Comparison of ENCODE assay signal across 12 cellular contexts in genomic region chr4:85823295-85823694, GRCh38.
DNase-seq lines count a peak whose midpoint lies in the region; ATAC-seq, FAIRE-seq and TF ChIP-seq lines count a peak whose summit lies in the region.
"Had no signal": no experiment of that assay in that cellular context is flagged by ENCODE, and none has a peak within 500 bp of the region (broad histone marks: within the 10 kb centered on the region; RNA-seq: fewer than 3 reads in every experiment).

No MANE protein-coding gene starts in this region.

- H3K27ac Mint-ChIP-seq in progenitor cell of endocrine pancreas = no peak overlapping the region
- H3K27ac Mint-ChIP-seq: dendritic cell treated with granulocyte-macrophage colony-stimulating factor and Interleukin-4, amounts not matched to agents 40 ng/mL and 50 ng/mL, for 4 days had no signal

- ATAC-seq in sciatic nerve = no peak

- no peak overlapping the region for H3K4me3 Mint-ChIP-seq in progenitor cell of endocrine pancreas (ENCODE audit: low read depth)
- H3K4me3 Mint-ChIP-seq: dendritic cell treated with granulocyte-macrophage colony-stimulating factor and Interleukin-4, amounts not matched to agents 40 ng/mL and 50 ng/mL, for 4 days had no signal

- TF ChIP-seq CTCF in bronchial epithelial cell (IDR thresholded peaks at IDR 0.05; ENCODE audit: insufficient read depth, low read length, severe bottlenecking) (no peak), GM10266 (IDR thresholded peaks at IDR 0.05; ENCODE audit: control insufficient read depth, insufficient read depth, low read depth, missing control alignments) (no peak), progenitor cell of endocrine pancreas (IDR thresholded peaks at IDR 0.05; ENCODE audit: unreplicated experiment) (no peak)

- H3K9me3 Mint-ChIP-seq in progenitor cell of endocrine pancreas (ENCODE audit: low read depth) = peaks cover 3% of the 10 kb centered on the region

- peak; percentile 14 for DNase-seq in DMS153 treated with DMSO at 0.1 percent for 48 hours (lab: John Stamatoyannopoulos, UW; ENCODE audit: unreplicated experiment)
- DNase-seq in LHCN-M2 (ENCODE audit: low read depth) = peak; percentile 77
- peak; percentile 55 for DNase-seq in bronchial epithelial cell (ENCODE audit: low read depth)
- DNase-seq in kidney tubule cell (ENCODE audit: low spot score) = peak; percentile 23
- DNase-seq in sciatic nerve (ENCODE audit: low spot score) = no peak
- no peak for DNase-seq in GM10266 (ENCODE audit: extremely low spot score)
- no peak for DNase-seq in progenitor cell of endocrine pancreas (ENCODE audit: low spot score, unreplicated experiment)
- no peak for DNase-seq in activated CD4-positive, alpha-beta T cell treated with anti-CD3 and anti-CD28 coated beads for 48 hours
- DNase-seq: NCI-H748 treated with DMSO at 0.1 percent for 48 hours, ovary had no signal

- peaks cover 33% of the 10 kb centered on the region for H3K4me1 Mint-ChIP-seq in progenitor cell of endocrine pancreas (ENCODE audit: low read depth)

- FAIRE-seq in bronchial epithelial cell (lab: Jason Lieb, UNC) = no peak

- no peaks in the 10 kb centered on the region for H3K36me3 Mint-ChIP-seq in progenitor cell of endocrine pancreas (ENCODE audit: insufficient read depth)

- no peak overlapping the region for H3K4me3 ChIP-seq in bronchial epithelial cell (ENCODE audit: low read depth, low read length)
- H3K4me3 ChIP-seq: ovary, vagina had no signal

- H3K27me3 Mint-ChIP-seq in progenitor cell of endocrine pancreas = no peaks in the 10 kb centered on the region

- H3K36me3 ChIP-seq in bronchial epithelial cell (ENCODE audit: control insufficient read depth, insufficient read depth, low read length) = no peaks in the 10 kb centered on the region
- H3K36me3 ChIP-seq: ovary, vagina had no signal

- intact Hi-C loops in sciatic nerve (cut with DNase I) = no loop called here

- no peaks in the 10 kb centered on the region for H3K27me3 ChIP-seq in bronchial epithelial cell (ENCODE audit: control insufficient read depth, insufficient read depth, low read length)
- H3K27me3 ChIP-seq: ovary, vagina had no signal

Comparison
In these comparisons a context has a peak if more than half of its experiments do, and no peak if none do; other contexts are left out.
1. DNase-seq: peak in DMS153 treated with DMSO at 0.1 percent for 48 hours (single experiment), LHCN-M2 (single experiment), bronchial epithelial cell (single experiment) and kidney tubule cell (single experiment); none in sciatic nerve (single experiment), GM10266 (single experiment), progenitor cell of endocrine pancreas (single experiment) and activated CD4-positive, alpha-beta T cell treated with anti-CD3 and anti-CD28 coated beads for 48 hours (single experiment).